ENCODE assay signal across 8 cellular contexts in the genomic region with DNA sequence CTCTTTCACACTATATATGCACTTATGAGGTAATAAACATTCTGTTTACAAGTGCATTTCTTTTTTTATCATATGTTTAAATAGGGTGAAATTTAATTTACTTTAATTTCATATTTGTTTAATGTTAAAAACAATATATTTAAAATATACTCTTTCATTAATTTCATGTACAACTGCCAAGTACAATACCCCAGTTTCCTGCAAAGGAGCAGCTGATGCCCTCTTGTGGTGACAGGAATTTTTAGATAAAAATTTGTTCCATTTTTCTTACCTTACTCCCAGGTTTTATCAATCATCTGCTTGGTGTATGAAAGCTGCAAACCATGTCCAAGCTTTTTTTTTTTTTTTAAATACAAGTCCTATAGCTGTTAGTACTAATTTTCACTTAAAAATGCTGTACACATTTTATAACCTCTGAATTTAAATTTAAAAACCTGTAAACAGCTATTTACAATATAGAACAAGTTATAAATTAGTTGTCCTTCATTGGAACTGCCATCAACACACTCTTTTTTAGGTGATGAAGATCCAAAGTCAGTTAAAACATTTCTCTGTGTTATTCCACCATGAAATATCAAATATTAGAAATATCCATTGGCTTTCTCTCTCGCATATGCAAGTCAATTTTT. TPM values are rescaled to one million over a fixed set of nuclear protein-coding genes. Genes with fewer than 3 reads are reported as not detected.
DNase-seq lines count a peak whose midpoint lies in the region; ATAC-seq, FAIRE-seq and TF ChIP-seq lines count a peak whose summit lies in the region.

No MANE protein-coding gene starts in this region.

- H3K9me1 ChIP-seq in K562 (ENCODE audit: control insufficient read depth, insufficient read depth, low read length): no peaks in the 10 kb centered on the region

- H3K27me3 ChIP-seq in GM06990 (replicated peaks; ENCODE audit: control insufficient read depth, insufficient read depth, low read length): no peaks in the 10 kb centered on the region
- no peaks in the 10 kb centered on the region for H3K27me3 ChIP-seq in MM.1S (replicated peaks; ENCODE audit: insufficient read depth, low read length)
- no peaks in the 10 kb centered on the region for H3K27me3 ChIP-seq in K562 (ENCODE audit: control insufficient read depth in 2 of 2, insufficient read depth in 2 of 2, low read length in 2 of 2)

- no peak overlapping the region for H3K4me3 Mint-ChIP-seq in activated naive CD8-positive, alpha-beta T cell treated with anti-CD3 and anti-CD28 coated beads for 36 hours

- H3K4me1 ChIP-seq in MM.1S (ENCODE audit: low read length) (peaks cover 8% of the 10 kb centered on the region; the same call in 1 of the 2 replicates), K562 (replicated peaks in 1 of 2; ENCODE audit: control insufficient read depth in 2 of 2, insufficient read depth in 2 of 2, low read length in 2 of 2) (no peaks in the 10 kb centered on the region)

- no peaks in the 10 kb centered on the region for H3K9me2 ChIP-seq in MM.1S (replicated peaks; ENCODE audit: insufficient read depth, low read length)

- TF ChIP-seq EP300 in K562 (IDR thresholded peaks at IDR 0.05; ENCODE audit: low read length): no peak

- H3K9ac ChIP-seq in MM.1S (ENCODE audit: low read length): no peak overlapping the region
- H3K9ac ChIP-seq in K562 (ENCODE audit: insufficient read depth in 1 of 2, low read depth in 2 of 2, low read length in 2 of 2): no peak overlapping the region

- no peaks in the 10 kb centered on the region for H3K79me2 ChIP-seq in MM.1S (ENCODE audit: low read length)
- no peaks in the 10 kb centered on the region for H3K79me2 ChIP-seq in K562 (ENCODE audit: control insufficient read depth, insufficient read depth, low read length)

- 0% methylated on average over 1 of the region's 1 CpG for WGBS in K562 (ENCODE audit: insufficient coverage, low coverage, missing lambda C conversion rate)

- H3K27ac ChIP-seq in MM.1S (ENCODE audit: low read length) (no peak overlapping the region), K562 (ENCODE audit: extremely low read depth, low read depth, low read length) (no peak overlapping the region), substantia nigra (ENCODE audit: low read depth, low read length, poor library complexity, severe bottlenecking) (no peak overlapping the region)

- in situ Hi-C loops in K562 (cut with MboI): no loop called here

- H3K36me3 ChIP-seq in GM06990 (ENCODE audit: control insufficient read depth, insufficient read depth, low read length) (no peaks in the 10 kb centered on the region), MM.1S (replicated peaks; ENCODE audit: insufficient read depth, low read length) (no peaks in the 10 kb centered on the region), K562 (ENCODE audit: control insufficient read depth, insufficient read depth, low read length) (no peaks in the 10 kb centered on the region)

- H3K4me2 ChIP-seq in MM.1S (ENCODE audit: low read depth, low read length) (no peak overlapping the region), K562 (ENCODE audit: insufficient read depth, low read length) (no peak overlapping the region)

- no peaks in the 10 kb centered on the region for H3F3A ChIP-seq in MM.1S (ENCODE audit: insufficient read depth, low read length)

- H2AFZ ChIP-seq in MM.1S (ENCODE audit: low read length): no peak overlapping the region
- H2AFZ ChIP-seq in K562 (ENCODE audit: low read depth, low read length): no peak overlapping the region

- H3K9me3 Mint-ChIP-seq in activated naive CD8-positive, alpha-beta T cell treated with anti-CD3 and anti-CD28 coated beads for 36 hours: no peaks in the 10 kb centered on the region

- no TSS peak for BruUV-seq in K562 (replicated peaks; lab: Mats Ljungman, UMichigan)

- no peaks in the 10 kb centered on the region for H3K9me3 ChIP-seq in MM.1S (replicated peaks; ENCODE audit: insufficient read depth, low read length)
- H3K9me3 ChIP-seq in K562 (replicated peaks; ENCODE audit: control insufficient read depth, insufficient read depth, low read depth, low read length): no peaks in the 10 kb centered on the region

- intact Hi-C loops in K562 (cut with micrococcal nuclease): no loop called here

- H3K4me3 ChIP-seq in GM06990 (replicated peaks; ENCODE audit: low read depth, low read length) (no peak overlapping the region), MM.1S (ENCODE audit: low read length) (no peak overlapping the region), K562 (no peak overlapping the region)

- no peak for TF ChIP-seq POLR2A in K562 (conservative IDR thresholded peaks at IDR 0.05)

- H4K20me1 ChIP-seq in MM.1S (ENCODE audit: insufficient read depth, low read length): no peaks in the 10 kb centered on the region
- H4K20me1 ChIP-seq in K562 (replicated peaks; ENCODE audit: control insufficient read depth, insufficient read depth, low read length): no peaks in the 10 kb centered on the region

- DNase-seq in GM06990 (ENCODE audit: extremely low read depth, insufficient read length): no peak
- DNase-seq in MM.1S: peak; percentile 15
- peak in 3 of 4 experiments; percentile 4 to 9 (median 4) for DNase-seq in K562 (ENCODE audit: extremely low read depth in 1 of 4, low spot score in 3 of 4)
- DNase-seq in midbrain (lab: John Stamatoyannopoulos, UW): peak; percentile 29
- DNase-seq in substantia nigra (lab: John Stamatoyannopoulos, UW): no peak
- no peak for DNase-seq in ureter (ENCODE audit: low spot score)
- DNase-seq in NCI-H446 treated with DMSO at 0.1 percent for 48 hours (lab: John Stamatoyannopoulos, UW): no peak
- no peak for DNase-seq in activated naive CD8-positive, alpha-beta T cell treated with anti-CD3 and anti-CD28 coated beads for 36 hours

- H3K36me3 Mint-ChIP-seq in activated naive CD8-positive, alpha-beta T cell treated with anti-CD3 and anti-CD28 coated beads for 36 hours: no peaks in the 10 kb centered on the region

- H3K27ac Mint-ChIP-seq in activated naive CD8-positive, alpha-beta T cell treated with anti-CD3 and anti-CD28 coated beads for 36 hours: no peak overlapping the region

- CTCF ChIA-PET in K562 (lab: Yijun Ruan, JAX; ENCODE audit: low intra/inter-chr PET ratio): interaction anchor here (0.6 kb wide), 2 partner anchors 783 to 963 kb away, joined by 3 read pairs; no protein-coding TSS in a partner anchor

- H3K4me1 Mint-ChIP-seq in activated naive CD8-positive, alpha-beta T cell treated with anti-CD3 and anti-CD28 coated beads for 36 hours: no peaks in the 10 kb centered on the region

- peaks cover 37% of the 10 kb centered on the region for H3K27me3 Mint-ChIP-seq in activated naive CD8-positive, alpha-beta T cell treated with anti-CD3 and anti-CD28 coated beads for 36 hours

- POLR2A ChIA-PET in K562 (lab: Yijun Ruan, JAX): no interaction called here

- TF ChIP-seq CTCF in GM06990 (IDR thresholded peaks at IDR 0.05; ENCODE audit: insufficient read depth, low read length, poor library complexity, severe bottlenecking) (peak; percentile 50), MM.1S (IDR thresholded peaks at IDR 0.05; ENCODE audit: low read length) (peak; percentile 31), K562 (IDR thresholded peaks at IDR 0.05 in 2 of 3, conservative IDR thresholded peaks at IDR 0.05 in 1 of 3; ENCODE audit: insufficient read depth in 2 of 3, low read depth in 1 of 3, low read length in 3 of 3) (peak in 1 of 3 experiments; percentile 24; a peak in 1 of 6 replicates)

- no peak for FAIRE-seq in K562 (lab: Jason Lieb, UNC)

- no peak for ATAC-seq in K562

- TF ChIP-seq RAD21 in K562 (CRISPR knock-in tag; conservative IDR thresholded peaks at IDR 0.05 in 1 of 2, IDR thresholded peaks at IDR 0.05 in 1 of 2): peak in 1 of 2 experiments; percentile 19; a peak in 2 of 4 replicates

TF ChIP-seq in K562, 482 proteins besides CTCF, POLR2A, EP300 and RAD21:
- TF ChIP-seq ZNF224 (CRISPR knock-in tag; IDR thresholded peaks at IDR 0.05): no peak
- no peak for TF ChIP-seq POLR3G (IDR thresholded peaks at IDR 0.05; ENCODE audit: extremely low read depth, insufficient read length, insufficient replicate concordance)
- TF ChIP-seq NFRKB (IDR thresholded peaks at IDR 0.05; ENCODE audit: low read depth): no peak

RNA-seq across cellular contexts. Expression of a gene that starts 4.9 kb away (rescaled TPM):
- not detected in 2 replicates for total RNA-seq in K562 (2011; cell fraction: chromatin; rRNA removed; ENCODE audit: low replicate concordance)
- total RNA-seq in K562 (2011; cell fraction: nucleolus; rRNA removed): not detected in 2 replicates
- total RNA-seq in K562 (2011; cell fraction: nucleoplasm; rRNA removed): not detected in 2 replicates
- total RNA-seq in K562 (2014; rRNA removed) (not detected in 2 replicates), K562 (2014; rRNA removed; fragmentation: Illumina TruSeq; extraction: Trizol) (not detected in 2 replicates), K562 (2015; rRNA removed; fragmentation: Illumina TruSeq; extraction: Trizol) (not detected in 2 replicates), K562 (2021) (not detected in 2 replicates), ureter (0.49 TPM)
- polyA plus RNA-seq in K562 (2011; rRNA removed) (not detected in 2 replicates), K562 (2014; fragmentation: Illumina TruSeq; extraction: Trizol) (not detected in 2 replicates), K562 (2014; fragmentation: Nextera tagmentation; extraction: Ambion mirVana) (not detected), K562 (2014; rRNA removed) (not detected in 2 replicates)
- not detected in 2 replicates for polyA plus RNA-seq in K562 (2011; cell fraction: cytosol; rRNA removed)
- not detected in 2 replicates for polyA plus RNA-seq in K562 (2011; cell fraction: nucleus; rRNA removed)
- polyA plus RNA-seq in K562 (2012): not detected in 2 replicates
- polyA minus RNA-seq in K562 (2011; rRNA and poly(A)+ RNA removed): not detected in 2 replicates
- polyA minus RNA-seq in K562 (2011; cell fraction: cytosol; rRNA and poly(A)+ RNA removed): not detected in 2 replicates
- polyA minus RNA-seq in K562 (2011; cell fraction: nucleus; rRNA and poly(A)+ RNA removed): not detected in 2 replicates
- total RNA-seq in activated naive CD8-positive, alpha-beta T cell treated with anti-CD3 and anti-CD28 coated beads for 36 hours: not detected

Comparison
In these comparisons a context has a peak if more than half of its experiments do, and no peak if none do; other contexts are left out.
1. DNase-seq: peak in MM.1S (single experiment), K562 (3 of 4) and midbrain (single experiment); none in GM06990 (single experiment), substantia nigra (0 of 49), ureter (single experiment), NCI-H446 treated with DMSO at 0.1 percent for 48 hours (single experiment) and activated naive CD8-positive, alpha-beta T cell treated with anti-CD3 and anti-CD28 coated beads for 36 hours (single experiment).